In genomic region chr4:143405197-143405730, GRCh38 we compare ENCODE assay signal across 10 cellular contexts.
DNase-seq lines count a peak whose midpoint lies in the region; ATAC-seq and TF ChIP-seq lines count a peak whose summit lies in the region.
"Had no signal": no experiment of that assay in that cellular context is flagged by ENCODE, and none has a peak within 500 bp of the region (broad histone marks: within the 10 kb centered on the region; RNA-seq: fewer than 3 reads in every experiment).

No MANE protein-coding gene starts in this region.

- peak overlapping the region; percentile 89 for H3K4me2 ChIP-seq in KMS-11

- H4K20me1 ChIP-seq in KMS-11 (ENCODE audit: insufficient read depth), result no peaks in the 10 kb centered on the region

- peaks cover 61% of the 10 kb centered on the region for H3K4me1 ChIP-seq in A673 (ENCODE audit: insufficient read depth, low read length, poor library complexity, severe bottlenecking)
- peaks cover 65% of the 10 kb centered on the region for H3K4me1 ChIP-seq in KMS-11 (ENCODE audit: low read depth, poor library complexity, severe bottlenecking)

- no TSS peak for BruUV-seq in A673 (replicated peaks; lab: Mats Ljungman, UMichigan)

- H3K9me3 ChIP-seq in A673 (ENCODE audit: low read depth, low read length, poor library complexity, severe bottlenecking), result no peaks in the 10 kb centered on the region

- H3K36me3 Mint-ChIP-seq in immature natural killer cell, result no peaks in the 10 kb centered on the region
- H3K36me3 Mint-ChIP-seq in WTC11, result no peaks in the 10 kb centered on the region

- no peak overlapping the region for H3K27ac ChIP-seq in A673 (ENCODE audit: low read depth, low read length, poor library complexity, severe bottlenecking)
- H3K27ac ChIP-seq in KMS-11, result peak overlapping the region; percentile 41

- DNase-seq in A673 (ENCODE audit: low spot score), result peak; percentile 40
- no peak for DNase-seq in immature natural killer cell
- no peak for DNase-seq in NCI-H1417 treated with DMSO at 0.1 percent for 48 hours (lab: John Stamatoyannopoulos, UW)
- no peak for DNase-seq in WTC11 (ENCODE audit: low spot score)
- no peak for DNase-seq in activated effector memory CD4-positive, alpha-beta T cell treated with anti-CD3 and anti-CD28 coated beads, Interleukin-2, amount 50 U/mL, for 16 hours
- DNase-seq in GOT3 (lab: John Stamatoyannopoulos, UW), result no peak
- DNase-seq: activated CD4-positive, alpha-beta T cell treated with anti-CD3 and anti-CD28 coated beads, Interleukin-2, amount 10 ng/mL, durations not matched to agents 24 days and 14 days; amygdala had no signal

- H3K27me3 Mint-ChIP-seq in immature natural killer cell (ENCODE audit: low read depth in 3 of 3) (peaks cover 2 to 3% (median 3%) of the 10 kb centered on the region in 3 donors), WTC11 (ENCODE audit: low read depth) (no peaks in the 10 kb centered on the region)

- H3K27ac Mint-ChIP-seq in immature natural killer cell (peak overlapping the region in 2 of 6 donors; percentile 66 to 79), WTC11 (no peak overlapping the region; the same call in 1 of the 2 replicates)
- H3K27ac Mint-ChIP-seq: activated CD4-positive, alpha-beta T cell treated with anti-CD3 and anti-CD28 coated beads, Interleukin-2, amount 10 ng/mL, durations not matched to agents 24 days and 14 days had no signal

- TF ChIP-seq CTCF in A673 (conservative IDR thresholded peaks at IDR 0.05; ENCODE audit: low read depth, low read length), result no peak
- TF ChIP-seq CTCF in KMS-11 (conservative IDR thresholded peaks at IDR 0.05; ENCODE audit: low read depth, low read length), result no peak
- no peak for TF ChIP-seq CTCF in WTC11 (IDR thresholded peaks at IDR 0.05)

- H3K4me1 Mint-ChIP-seq in immature natural killer cell, result peaks cover 23 to 55% of the 10 kb centered on the region in 2 donors
- H3K4me1 Mint-ChIP-seq in WTC11, result peaks cover 48% of the 10 kb centered on the region

- intact Hi-C loops in A673 (cut with micrococcal nuclease; ENCODE audit: unreplicated experiment), result no loop called here

- H3K9me3 Mint-ChIP-seq in immature natural killer cell (no peaks in the 10 kb centered on the region), WTC11 (no peaks in the 10 kb centered on the region)

- H3K4me3 Mint-ChIP-seq in immature natural killer cell (peak overlapping the region in 4 of 5 donors; percentile 36 to 73 (median 58)), WTC11 (no peak overlapping the region)
- H3K4me3 Mint-ChIP-seq: activated CD4-positive, alpha-beta T cell treated with anti-CD3 and anti-CD28 coated beads, Interleukin-2, amount 10 ng/mL, durations not matched to agents 24 days and 14 days had no signal

- CTCF ChIA-PET in A673 (lab: Charles Lee), result no interaction called here
- CTCF ChIA-PET in WTC11 (lab: Charles Lee), result no interaction called here

- peak; percentile 32 for ATAC-seq in GM18909 (IDR thresholded peaks at IDR 0.05; ENCODE audit: poor library complexity, unreplicated experiment)
- no peak for ATAC-seq in WTC11

- no peaks in the 10 kb centered on the region for H3K27me3 ChIP-seq in A673 (replicated peaks; ENCODE audit: insufficient read depth, low read depth, low read length, poor library complexity)
- no peaks in the 10 kb centered on the region for H3K27me3 ChIP-seq in KMS-11 (ENCODE audit: insufficient read depth, low read depth)

- H3K36me3 ChIP-seq in A673 (ENCODE audit: insufficient read depth, low read length, poor library complexity, severe bottlenecking), result no peaks in the 10 kb centered on the region
- H3K36me3 ChIP-seq in KMS-11 (ENCODE audit: insufficient read depth), result no peaks in the 10 kb centered on the region

- H3K79me2 ChIP-seq in KMS-11 (ENCODE audit: insufficient read depth, low read depth), result peaks cover 15% of the 10 kb centered on the region; the same call in 1 of the 2 replicates

- POLR2A ChIA-PET in A673 (lab: Charles Lee; ENCODE audit: low non-redundant PET) (no interaction called here), WTC11 (lab: Charles Lee) (no interaction called here)

- H2AFZ ChIP-seq in KMS-11 (ENCODE audit: low read depth), result peak overlapping the region; percentile 24

- H3K9ac ChIP-seq in KMS-11, result peak overlapping the region; percentile 15; the same call in 1 of the 2 replicates

- no peak overlapping the region for H3K4me3 ChIP-seq in A673 (ENCODE audit: low read depth, low read length, poor library complexity, severe bottlenecking)
- H3K4me3 ChIP-seq in KMS-11 (IDR thresholded peaks at IDR 0.05; ENCODE audit: insufficient read depth, low read depth, low read length), result no peak overlapping the region

TF ChIP-seq in WTC11, 78 proteins besides CTCF, POLR2A, EP300 and RAD21:
- TF ChIP-seq IRF2 (CRISPR knock-in tag; IDR thresholded peaks at IDR 0.05; ENCODE audit: borderline replicate concordance, low read depth) (no peak), NR3C1 (CRISPR knock-in tag; conservative IDR thresholded peaks at IDR 0.05; ENCODE audit: low read depth) (no peak), SMAD3 (CRISPR knock-in tag; IDR thresholded peaks at IDR 0.05; ENCODE audit: borderline replicate concordance) (no peak), ERG (CRISPR knock-in tag; IDR thresholded peaks at IDR 0.05) (no peak), ZNF121 (CRISPR knock-in tag; IDR thresholded peaks at IDR 0.05) (no peak), ZBTB43 (CRISPR knock-in tag; IDR thresholded peaks at IDR 0.05) (no peak), ATF1 (CRISPR knock-in tag; IDR thresholded peaks at IDR 0.05) (no peak)
